32 cellular contexts compared by ENCODE assay signal in the genomic region with DNA sequence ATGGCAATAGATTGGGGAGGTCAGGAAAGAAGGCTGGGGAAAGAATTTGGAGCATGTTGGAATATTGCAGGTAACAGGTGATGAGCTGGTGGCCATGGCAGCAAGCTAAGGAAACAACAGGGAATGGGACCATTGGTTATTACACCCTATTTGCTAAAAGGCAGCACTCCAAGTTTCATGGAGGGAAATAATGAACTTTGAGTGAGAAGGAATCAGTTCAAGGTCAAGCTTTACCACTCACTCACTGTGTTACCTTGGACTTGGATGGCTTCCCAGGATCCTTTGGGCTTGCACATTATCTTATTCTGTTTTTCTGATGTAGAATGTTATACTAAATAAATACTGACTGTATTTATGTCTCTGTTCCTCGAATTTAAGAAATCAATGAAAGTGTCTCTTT.
"Had no signal": no experiment of that assay in that cellular context is flagged by ENCODE, and none has a peak within 500 bp of the region (broad histone marks: within the 10 kb centered on the region; RNA-seq: fewer than 3 reads in every experiment).

No MANE protein-coding gene starts in this region.

- FAIRE-seq: pancreas had no signal

- H3K27ac ChIP-seq: neutrophil, pancreas, psoas muscle, skin epidermis, spleen, suprapubic skin, testis, tibial artery, transverse colon, upper lobe of right lung, uterus had no signal

- DNase-seq: naive B cell; naive thymus-derived CD8-positive, alpha-beta T cell; nephron progenitor cell; nucleus accumbens; pancreas; posterior cingulate gyrus; psoas muscle; right cardiac atrium; spleen; stimulated activated CD4-positive, alpha-beta T cell treated with anti-CD3 and anti-CD28 coated beads, Interleukin-12 subunit alpha, Interleukin-12 subunit beta, amount 100 ng/mL, for 4 hours; stimulated activated CD4-positive, alpha-beta T cell treated with anti-CD3 and anti-CD28 coated beads, Interleukin-1b, Interleukin-23, amount 100 ng/mL, for 48 hours; stimulated activated CD4-positive, alpha-beta T cell treated with anti-CD3 and anti-CD28 coated beads, Interleukin-4, amount 100 ng/mL, for 1 hour; stimulated activated CD4-positive, alpha-beta T cell treated with anti-CD3 and anti-CD28 coated beads, Interleukin-4, amount 100 ng/mL, for 4 hours; stimulated activated CD8-positive, alpha-beta memory T cell treated with anti-CD3 and anti-CD28 coated beads, Interleukin-4, amount 100 ng/mL, for 48 hours; stimulated activated naive CD4-positive, alpha-beta T cell; stimulated activated naive CD8-positive, alpha-beta T cell treated with anti-CD3 and anti-CD28 coated beads, Interleukin-15, amount 100 ng/mL, for 72 hours; stimulated activated naive CD8-positive, alpha-beta T cell treated with anti-CD3 and anti-CD28 coated beads, Interleukin-15, Interleukin-2, amounts not matched to agents 100 U/mL and 50 U/mL, for 24 hours; substantia nigra; testis; tibial artery; transverse colon; upper lobe of right lung; uterus had no signal

- H3K36me3 ChIP-seq: neutrophil, pancreas, spleen, suprapubic skin, tibial artery, transverse colon, upper lobe of right lung, uterus had no signal

- H3K36me3 Mint-ChIP-seq: naive B cell; stimulated activated memory B cell treated with anti-CD40 and anti-IgM and Interleukin-4, amounts not matched to agents 10 μg/mL and 1 μg/mL and 100 μg/mL, for 72 hours; type B pancreatic cell had no signal

- H3K4me1 Mint-ChIP-seq: naive B cell; naive thymus-derived CD8-positive, alpha-beta T cell; nephron progenitor cell; stimulated activated memory B cell treated with anti-CD40 and anti-IgM and Interleukin-4, amounts not matched to agents 10 μg/mL and 1 μg/mL and 100 μg/mL, for 72 hours; stimulated activated naive CD8-positive, alpha-beta T cell treated with anti-CD3 and anti-CD28 coated beads, Interleukin-15, amount 100 ng/mL, for 72 hours had no signal

- H3K4me3 ChIP-seq: pancreas, psoas muscle, skin epidermis, smooth muscle cell, spleen, suprapubic skin, testis, tibial artery, transverse colon, upper lobe of right lung, uterus had no signal

- ATAC-seq: naive thymus-derived CD8-positive, alpha-beta T cell; natural killer cell treated with Interleukin-12 subunit alpha and Interleukin-12 subunit beta and Interleukin-15 and Interleukin-18, amount 100 ng/mL, for 72 hours; pancreas; psoas muscle; right cardiac atrium; sciatic nerve; stimulated activated memory B cell treated with anti-CD40 and anti-IgM and Interleukin-4, amounts not matched to agents 10 μg/mL and 1 μg/mL and 100 μg/mL, for 72 hours; stimulated activated naive CD8-positive, alpha-beta T cell treated with anti-CD3 and anti-CD28 coated beads, Interleukin-15, amount 100 ng/mL, for 72 hours; stimulated activated naive CD8-positive, alpha-beta T cell treated with anti-CD3 and anti-CD28 coated beads, Interleukin-15, Interleukin-2, amounts not matched to agents 100 U/mL and 50 U/mL, for 24 hours; upper lobe of right lung had no signal

- H3K27me3 ChIP-seq: neutrophil, pancreas, spleen, suprapubic skin, testis, tibial artery, transverse colon, upper lobe of right lung, uterus had no signal

- H3K9me3 ChIP-seq: neutrophil, pancreas, psoas muscle, suprapubic skin, testis, tibial artery, transverse colon, upper lobe of right lung, uterus had no signal

- H3K4me3 Mint-ChIP-seq: naive B cell; naive thymus-derived CD8-positive, alpha-beta T cell; natural killer cell treated with Interleukin-12 subunit alpha and Interleukin-12 subunit beta and Interleukin-15 and Interleukin-18, amount 100 ng/mL, for 72 hours; nephron progenitor cell; stimulated activated memory B cell treated with anti-CD40 and anti-IgM and Interleukin-4, amounts not matched to agents 10 μg/mL and 1 μg/mL and 100 μg/mL, for 72 hours; stimulated activated naive CD8-positive, alpha-beta T cell treated with anti-CD3 and anti-CD28 coated beads, Interleukin-15, amount 100 ng/mL, for 72 hours; type B pancreatic cell had no signal

- H3K27ac Mint-ChIP-seq: naive B cell; naive thymus-derived CD8-positive, alpha-beta T cell; natural killer cell treated with Interleukin-12 subunit alpha and Interleukin-12 subunit beta and Interleukin-15 and Interleukin-18, amount 100 ng/mL, for 72 hours; nephron progenitor cell; progenitor cell of endocrine pancreas; stimulated activated memory B cell treated with anti-CD40 and anti-IgM and Interleukin-4, amounts not matched to agents 10 μg/mL and 1 μg/mL and 100 μg/mL, for 72 hours; stimulated activated naive CD8-positive, alpha-beta T cell treated with anti-CD3 and anti-CD28 coated beads, Interleukin-15, amount 100 ng/mL, for 72 hours; type B pancreatic cell had no signal

- H3K27me3 Mint-ChIP-seq: naive B cell; naive thymus-derived CD8-positive, alpha-beta T cell; natural killer cell treated with Interleukin-12 subunit alpha and Interleukin-12 subunit beta and Interleukin-15 and Interleukin-18, amount 100 ng/mL, for 72 hours; progenitor cell of endocrine pancreas; stimulated activated memory B cell treated with anti-CD40 and anti-IgM and Interleukin-4, amounts not matched to agents 10 μg/mL and 1 μg/mL and 100 μg/mL, for 72 hours; stimulated activated naive CD8-positive, alpha-beta T cell treated with anti-CD3 and anti-CD28 coated beads, Interleukin-15, amount 100 ng/mL, for 72 hours had no signal

- H3K9me3 Mint-ChIP-seq: nephron progenitor cell, type B pancreatic cell had no signal

- H3K4me1 ChIP-seq: pancreas, psoas muscle, spleen, suprapubic skin, testis, tibial artery, transverse colon, upper lobe of right lung, uterus had no signal

- H3K4me2 ChIP-seq: smooth muscle cell had no signal
